In genomic region chr6:26401389-26401986, GRCh38 we compare ENCODE assay signal across 1 cellular context.
TF ChIP-seq lines count a peak whose summit lies in the region.

No MANE protein-coding gene starts in this region.

TF ChIP-seq in HCT116, 20 proteins besides CTCF, POLR2A, EP300 and RAD21 (continued from another document):
- TF ChIP-seq, protein P1, sequence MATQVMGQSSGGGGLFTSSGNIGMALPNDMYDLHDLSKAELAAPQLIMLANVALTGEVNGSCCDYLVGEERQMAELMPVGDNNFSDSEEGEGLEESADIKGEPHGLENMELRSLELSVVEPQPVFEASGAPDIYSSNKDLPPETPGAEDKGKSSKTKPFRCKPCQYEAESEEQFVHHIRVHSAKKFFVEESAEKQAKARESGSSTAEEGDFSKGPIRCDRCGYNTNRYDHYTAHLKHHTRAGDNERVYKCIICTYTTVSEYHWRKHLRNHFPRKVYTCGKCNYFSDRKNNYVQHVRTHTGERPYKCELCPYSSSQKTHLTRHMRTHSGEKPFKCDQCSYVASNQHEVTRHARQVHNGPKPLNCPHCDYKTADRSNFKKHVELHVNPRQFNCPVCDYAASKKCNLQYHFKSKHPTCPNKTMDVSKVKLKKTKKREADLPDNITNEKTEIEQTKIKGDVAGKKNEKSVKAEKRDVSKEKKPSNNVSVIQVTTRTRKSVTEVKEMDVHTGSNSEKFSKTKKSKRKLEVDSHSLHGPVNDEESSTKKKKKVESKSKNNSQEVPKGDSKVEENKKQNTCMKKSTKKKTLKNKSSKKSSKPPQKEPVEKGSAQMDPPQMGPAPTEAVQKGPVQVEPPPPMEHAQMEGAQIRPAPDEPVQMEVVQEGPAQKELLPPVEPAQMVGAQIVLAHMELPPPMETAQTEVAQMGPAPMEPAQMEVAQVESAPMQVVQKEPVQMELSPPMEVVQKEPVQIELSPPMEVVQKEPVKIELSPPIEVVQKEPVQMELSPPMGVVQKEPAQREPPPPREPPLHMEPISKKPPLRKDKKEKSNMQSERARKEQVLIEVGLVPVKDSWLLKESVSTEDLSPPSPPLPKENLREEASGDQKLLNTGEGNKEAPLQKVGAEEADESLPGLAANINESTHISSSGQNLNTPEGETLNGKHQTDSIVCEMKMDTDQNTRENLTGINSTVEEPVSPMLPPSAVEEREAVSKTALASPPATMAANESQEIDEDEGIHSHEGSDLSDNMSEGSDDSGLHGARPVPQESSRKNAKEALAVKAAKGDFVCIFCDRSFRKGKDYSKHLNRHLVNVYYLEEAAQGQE (IDR thresholded peaks at IDR 0.05; ENCODE audit: low read depth), result no peak
- TF ChIP-seq ZFX (IDR thresholded peaks at IDR 0.05), result no peak
- no peak for TF ChIP-seq EGR1 (IDR thresholded peaks at IDR 0.05; ENCODE audit: low read depth)
- no peak for TF ChIP-seq TCF7L2 (IDR thresholded peaks at IDR 0.05; ENCODE audit: borderline replicate concordance, extremely low read depth, insufficient read depth, insufficient read length)
- TF ChIP-seq POLR2AphosphoS5 (IDR thresholded peaks at IDR 0.05; ENCODE audit: low read depth, low read length), result no peak
- TF ChIP-seq SP1 (IDR thresholded peaks at IDR 0.05; ENCODE audit: low read depth), result no peak
- TF ChIP-seq, protein P2, sequence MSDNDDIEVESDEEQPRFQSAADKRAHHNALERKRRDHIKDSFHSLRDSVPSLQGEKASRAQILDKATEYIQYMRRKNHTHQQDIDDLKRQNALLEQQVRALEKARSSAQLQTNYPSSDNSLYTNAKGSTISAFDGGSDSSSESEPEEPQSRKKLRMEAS (IDR thresholded peaks at IDR 0.05), result no peak
- no peak for TF ChIP-seq YY1 (IDR thresholded peaks at IDR 0.05; ENCODE audit: extremely low read depth, insufficient replicate concordance, low read depth, low read length)
- TF ChIP-seq CBX3 (IDR thresholded peaks at IDR 0.05; ENCODE audit: low read depth), result no peak
- no peak for TF ChIP-seq ZNF274 (IDR thresholded peaks at IDR 0.05; ENCODE audit: low read depth, low read length)
- TF ChIP-seq, protein P3, sequence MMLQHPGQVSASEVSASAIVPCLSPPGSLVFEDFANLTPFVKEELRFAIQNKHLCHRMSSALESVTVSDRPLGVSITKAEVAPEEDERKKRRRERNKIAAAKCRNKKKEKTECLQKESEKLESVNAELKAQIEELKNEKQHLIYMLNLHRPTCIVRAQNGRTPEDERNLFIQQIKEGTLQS (IDR thresholded peaks at IDR 0.05), result no peak
- TF ChIP-seq, protein P4, sequence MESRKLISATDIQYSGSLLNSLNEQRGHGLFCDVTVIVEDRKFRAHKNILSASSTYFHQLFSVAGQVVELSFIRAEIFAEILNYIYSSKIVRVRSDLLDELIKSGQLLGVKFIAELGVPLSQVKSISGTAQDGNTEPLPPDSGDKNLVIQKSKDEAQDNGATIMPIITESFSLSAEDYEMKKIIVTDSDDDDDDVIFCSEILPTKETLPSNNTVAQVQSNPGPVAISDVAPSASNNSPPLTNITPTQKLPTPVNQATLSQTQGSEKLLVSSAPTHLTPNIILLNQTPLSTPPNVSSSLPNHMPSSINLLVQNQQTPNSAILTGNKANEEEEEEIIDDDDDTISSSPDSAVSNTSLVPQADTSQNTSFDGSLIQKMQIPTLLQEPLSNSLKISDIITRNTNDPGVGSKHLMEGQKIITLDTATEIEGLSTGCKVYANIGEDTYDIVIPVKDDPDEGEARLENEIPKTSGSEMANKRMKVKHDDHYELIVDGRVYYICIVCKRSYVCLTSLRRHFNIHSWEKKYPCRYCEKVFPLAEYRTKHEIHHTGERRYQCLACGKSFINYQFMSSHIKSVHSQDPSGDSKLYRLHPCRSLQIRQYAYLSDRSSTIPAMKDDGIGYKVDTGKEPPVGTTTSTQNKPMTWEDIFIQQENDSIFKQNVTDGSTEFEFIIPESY (IDR thresholded peaks at IDR 0.05; ENCODE audit: extremely low read depth, insufficient replicate concordance, low read length), result no peak
- no peak for TF ChIP-seq FOSL1 (IDR thresholded peaks at IDR 0.05; ENCODE audit: low read depth)
- no peak for TF ChIP-seq JUND (IDR thresholded peaks at IDR 0.05)
